11 cellular contexts compared by ENCODE assay signal in the genomic region with DNA sequence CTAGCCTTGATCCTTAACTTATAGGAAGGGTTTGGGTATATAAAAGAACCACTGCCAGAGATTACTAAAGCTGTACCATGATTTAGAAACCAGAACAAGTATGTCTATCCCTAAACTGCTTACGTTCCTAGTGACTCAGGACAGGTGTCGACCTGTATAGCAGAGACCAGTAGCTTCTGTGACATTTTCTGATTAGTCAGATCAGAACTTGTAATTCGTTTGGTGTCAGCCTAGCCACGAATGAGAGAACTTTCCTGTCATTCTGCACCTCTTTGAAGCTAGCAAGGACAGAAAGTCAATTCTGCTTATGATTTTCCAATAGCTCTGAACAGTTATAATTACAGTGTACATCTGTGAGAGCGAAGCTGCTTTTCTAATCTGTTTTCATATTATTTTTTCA. TPM values are rescaled to one million over a fixed set of nuclear protein-coding genes. Genes with fewer than 3 reads are reported as not detected.
A peak's percentile ranks its signal among the peaks of the same experiment; 100 is the strongest.
DNase-seq lines count a peak whose midpoint lies in the region; ATAC-seq and TF ChIP-seq lines count a peak whose summit lies in the region.
"Had no signal": no experiment of that assay in that cellular context is flagged by ENCODE, and none has a peak within 500 bp of the region (broad histone marks: within the 10 kb centered on the region; RNA-seq: fewer than 3 reads in every experiment).

No MANE protein-coding gene starts in this region.

- peaks cover 16 to 46% (median 25%) of the 10 kb centered on the region in 4 donors for H3K4me1 ChIP-seq in transverse colon

- peak overlapping the region in 1 of 4 donors; percentile 16 for H3K4me3 ChIP-seq in transverse colon
- H3K4me3 ChIP-seq: BLaER1 had no signal

- H3K36me3 ChIP-seq in transverse colon, result no peaks in the 10 kb centered on the region

- intact Hi-C loops in natural killer cell (cut with micrococcal nuclease), result no loop called here
- intact Hi-C loops in activated B cell treated with CpG ODN at 0.5 μM for 24 hours (cut with micrococcal nuclease), result no loop called here
- intact Hi-C loops in transverse colon (cut with DNase I; ENCODE audit: low total_unique reads), result no loop called here

- TF ChIP-seq CTCF in natural killer cell (IDR thresholded peaks at IDR 0.05) (no peak), activated B cell treated with CpG ODN at 0.5 μM for 24 hours (IDR thresholded peaks at IDR 0.05) (no peak), transverse colon (IDR thresholded peaks at IDR 0.05) (no peak)

- POLR2A ChIA-PET in activated B cell treated with CpG ODN at 0.5 μM for 24 hours (lab: Charles Lee) (interaction anchor here (1.1 kb wide), 1 partner anchor 18 kb away, joined by 4 read pairs; no protein-coding TSS in a partner anchor), HEK293T (lab: Yijun Ruan, JAX) (no interaction called here)

- H3K27ac Mint-ChIP-seq in natural killer cell treated with Interleukin-12 subunit alpha and Interleukin-12 subunit beta and Interleukin-15 and Interleukin-18, amount 100 ng/mL, for 72 hours, result peak overlapping the region in 1 of 2 donors; percentile 18
- no peak overlapping the region for H3K27ac Mint-ChIP-seq in natural killer cell
- H3K27ac Mint-ChIP-seq in activated B cell treated with CpG ODN at 0.5 μM for 24 hours, result no peak overlapping the region

- H3K9me3 ChIP-seq in transverse colon, result no peaks in the 10 kb centered on the region

- no peaks in the 10 kb centered on the region for H3K27me3 Mint-ChIP-seq in natural killer cell treated with Interleukin-12 subunit alpha and Interleukin-12 subunit beta and Interleukin-15 and Interleukin-18, amount 100 ng/mL, for 72 hours
- H3K27me3 Mint-ChIP-seq in natural killer cell (ENCODE audit: low read depth in 2 of 2), result no peaks in the 10 kb centered on the region
- no peaks in the 10 kb centered on the region for H3K27me3 Mint-ChIP-seq in activated B cell treated with CpG ODN at 0.5 μM for 24 hours

- ATAC-seq in natural killer cell treated with Interleukin-12 subunit alpha and Interleukin-12 subunit beta and Interleukin-15 and Interleukin-18, amount 100 ng/mL, for 72 hours, result peak; percentile 73 to 90
- ATAC-seq in natural killer cell (no peak), HG02759 (IDR thresholded peaks at IDR 0.05; ENCODE audit: unreplicated experiment) (peak; percentile 92), activated B cell treated with CpG ODN at 0.5 μM for 24 hours (ENCODE audit: low read depth) (peak; percentile 46)
- ATAC-seq: Panc1 had no signal

- no peak for TF ChIP-seq EP300 in transverse colon (IDR thresholded peaks at IDR 0.05; ENCODE audit: low read depth)

- WGBS in transverse colon (ENCODE audit: low coverage in 1 of 2), 2 donors, result 59 to 66% methylated on average over 4 to 5 of the region's 5 CpGs

- peak overlapping the region; percentile 51 to 75 (median 71) for H3K27ac ChIP-seq in transverse colon
- H3K27ac ChIP-seq: BLaER1 had no signal

- no peaks in the 10 kb centered on the region for H3K27me3 ChIP-seq in transverse colon
- H3K27me3 ChIP-seq: BLaER1 had no signal

- no peaks in the 10 kb centered on the region for H3K9me3 Mint-ChIP-seq in natural killer cell treated with Interleukin-12 subunit alpha and Interleukin-12 subunit beta and Interleukin-15 and Interleukin-18, amount 100 ng/mL, for 72 hours
- H3K9me3 Mint-ChIP-seq in natural killer cell (no peaks in the 10 kb centered on the region), activated B cell treated with CpG ODN at 0.5 μM for 24 hours (no peaks in the 10 kb centered on the region)

- in situ Hi-C loops in transverse colon (cut with MboI; ENCODE audit: low pct_ligation_motif_present in 1 of 4, low pct_unique_long_range_greater_than_20kb in 1 of 4, low sequenced_read_pairs in 3 of 4), result no loop called here

- no peak for TF ChIP-seq POLR2A in transverse colon (IDR thresholded peaks at IDR 0.05)

- no peaks in the 10 kb centered on the region for H3K36me3 Mint-ChIP-seq in natural killer cell treated with Interleukin-12 subunit alpha and Interleukin-12 subunit beta and Interleukin-15 and Interleukin-18, amount 100 ng/mL, for 72 hours
- H3K36me3 Mint-ChIP-seq in natural killer cell, result no peaks in the 10 kb centered on the region
- peaks cover 19% of the 10 kb centered on the region for H3K36me3 Mint-ChIP-seq in activated B cell treated with CpG ODN at 0.5 μM for 24 hours (ENCODE audit: low read depth)

- no peak overlapping the region for H3K4me3 Mint-ChIP-seq in natural killer cell treated with Interleukin-12 subunit alpha and Interleukin-12 subunit beta and Interleukin-15 and Interleukin-18, amount 100 ng/mL, for 72 hours
- no peak overlapping the region for H3K4me3 Mint-ChIP-seq in natural killer cell
- H3K4me3 Mint-ChIP-seq in activated B cell treated with CpG ODN at 0.5 μM for 24 hours, result no peak overlapping the region

- H3K4me1 Mint-ChIP-seq in natural killer cell treated with Interleukin-12 subunit alpha and Interleukin-12 subunit beta and Interleukin-15 and Interleukin-18, amount 100 ng/mL, for 72 hours (ENCODE audit: low read depth in 2 of 2), result peaks cover 4 to 7% of the 10 kb centered on the region in 2 donors
- H3K4me1 Mint-ChIP-seq in natural killer cell (peaks cover 6% of the 10 kb centered on the region in 2 donors), activated B cell treated with CpG ODN at 0.5 μM for 24 hours (peaks cover 50% of the 10 kb centered on the region)

- DNase-seq in natural killer cell treated with Interleukin-12 subunit alpha and Interleukin-12 subunit beta and Interleukin-15 and Interleukin-18, amount 100 ng/mL, for 72 hours (ENCODE audit: low spot score), result no peak
- DNase-seq in natural killer cell (no peak), activated B cell treated with CpG ODN at 0.5 μM for 24 hours (no peak), transverse colon (no peak), SW480 (ENCODE audit: low spot score) (no peak), kidney glomerular epithelial cell (lab: John Stamatoyannopoulos, UW) (no peak), HEK293T (ENCODE audit: extremely low spot score) (no peak)

- CTCF ChIA-PET in activated B cell treated with CpG ODN at 0.5 μM for 24 hours (lab: Charles Lee) (interaction anchor here (0.6 to 1.0 kb wide), 2 partner anchors 23 to 25 kb away, joined by 3 read pairs; no protein-coding TSS in a partner anchor), HEK293T (lab: Yijun Ruan, JAX) (interaction anchor here (1.0 kb wide), 1 partner anchor 11 kb away, joined by 4 read pairs; no protein-coding TSS in a partner anchor)

TF ChIP-seq in HEK293T, 16 proteins besides CTCF, POLR2A, EP300 and RAD21:
- TF ChIP-seq, protein P1, sequence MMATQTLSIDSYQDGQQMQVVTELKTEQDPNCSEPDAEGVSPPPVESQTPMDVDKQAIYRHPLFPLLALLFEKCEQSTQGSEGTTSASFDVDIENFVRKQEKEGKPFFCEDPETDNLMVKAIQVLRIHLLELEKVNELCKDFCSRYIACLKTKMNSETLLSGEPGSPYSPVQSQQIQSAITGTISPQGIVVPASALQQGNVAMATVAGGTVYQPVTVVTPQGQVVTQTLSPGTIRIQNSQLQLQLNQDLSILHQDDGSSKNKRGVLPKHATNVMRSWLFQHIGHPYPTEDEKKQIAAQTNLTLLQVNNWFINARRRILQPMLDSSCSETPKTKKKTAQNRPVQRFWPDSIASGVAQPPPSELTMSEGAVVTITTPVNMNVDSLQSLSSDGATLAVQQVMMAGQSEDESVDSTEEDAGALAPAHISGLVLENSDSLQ (IDR thresholded peaks at IDR 0.05), result no peak
- TF ChIP-seq SP1 (IDR thresholded peaks at IDR 0.05) (no peak), CTBP1 (IDR thresholded peaks at IDR 0.05; ENCODE audit: borderline replicate concordance) (no peak), NFRKB (IDR thresholded peaks at IDR 0.05) (no peak), L3MBTL2 (conservative IDR thresholded peaks at IDR 0.05) (no peak), FOXA1 (IDR thresholded peaks at IDR 0.05) (no peak), HDGF (IDR thresholded peaks at IDR 0.05; ENCODE audit: borderline replicate concordance) (no peak), FOXM1 (IDR thresholded peaks at IDR 0.05; ENCODE audit: borderline replicate concordance) (no peak)
TF ChIP-seq in HEK293T: peak in this region for 0.

RNA-seq across cellular contexts. Expression of a gene that starts 39.5 kb away (rescaled TPM):
- total RNA-seq in natural killer cell treated with Interleukin-12 subunit alpha and Interleukin-12 subunit beta and Interleukin-15 and Interleukin-18, amount 100 ng/mL, for 72 hours, result not detected
- not detected for total RNA-seq in natural killer cell
- not detected in 2 replicates for total RNA-seq in activated B cell treated with CpG ODN at 0.5 μM for 24 hours
- not detected for total RNA-seq in transverse colon
- total RNA-seq: HT1080 had no signal

Comparison
In these comparisons a context has a peak if more than half of its experiments do, and no peak if none do; other contexts are left out.
1. ATAC-seq: peak in natural killer cell treated with Interleukin-12 subunit alpha and Interleukin-12 subunit beta and Interleukin-15 and Interleukin-18, amount 100 ng/mL, for 72 hours (2 of 2), HG02759 (single experiment) and activated B cell treated with CpG ODN at 0.5 μM for 24 hours (single experiment); none in natural killer cell (0 of 3).